In the genomic region with DNA sequence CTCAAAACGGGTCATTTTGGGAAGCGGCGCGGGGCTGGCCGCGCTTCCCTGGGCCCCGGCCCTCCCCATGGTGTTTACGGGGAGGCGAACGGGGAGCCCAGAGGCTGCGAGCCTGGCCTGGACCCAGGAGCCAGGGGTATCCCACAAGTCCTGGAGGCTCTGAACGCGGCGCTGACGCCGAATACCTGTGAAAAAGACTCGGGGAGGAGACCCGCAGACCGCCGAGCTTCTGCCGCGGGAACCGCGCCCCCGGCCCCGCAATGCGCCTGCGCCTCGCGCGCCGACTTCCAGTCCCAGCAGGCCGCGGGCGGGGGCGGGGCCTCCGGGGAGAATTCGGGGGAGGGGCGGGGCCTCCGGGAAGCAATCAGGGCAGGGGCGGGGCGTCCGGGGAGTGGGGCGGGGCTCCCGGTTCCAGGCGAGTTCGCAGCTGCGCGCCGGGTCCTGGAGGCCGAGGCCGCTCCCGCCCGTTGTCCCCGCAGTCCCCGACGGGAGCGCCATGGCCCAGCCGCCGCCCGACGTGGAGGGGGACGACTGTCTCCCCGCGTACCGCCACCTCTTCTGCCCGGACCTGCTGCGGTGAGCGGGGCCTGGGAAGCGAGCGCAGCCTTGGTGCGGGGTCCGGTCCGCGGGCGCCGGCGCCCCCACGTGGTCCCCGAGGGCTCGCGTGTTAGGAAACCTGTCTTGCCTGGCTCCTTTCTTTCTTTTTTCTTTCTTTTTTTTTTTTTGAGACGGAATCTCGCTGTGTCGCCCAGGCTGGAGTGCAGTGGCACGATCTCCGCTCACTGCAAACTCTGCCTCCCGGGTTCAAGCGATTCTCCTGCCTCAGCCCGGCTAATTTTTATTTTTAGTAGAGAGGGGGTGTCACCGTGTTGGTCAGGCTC, we compare ENCODE assay signal across 8 cellular contexts. TPM values are rescaled to one million over a fixed set of nuclear protein-coding genes. Genes with fewer than 3 reads are reported as not detected.
DNase-seq lines count a peak whose midpoint lies in the region; ATAC-seq, FAIRE-seq and TF ChIP-seq lines count a peak whose summit lies in the region.

A gene with protein sequence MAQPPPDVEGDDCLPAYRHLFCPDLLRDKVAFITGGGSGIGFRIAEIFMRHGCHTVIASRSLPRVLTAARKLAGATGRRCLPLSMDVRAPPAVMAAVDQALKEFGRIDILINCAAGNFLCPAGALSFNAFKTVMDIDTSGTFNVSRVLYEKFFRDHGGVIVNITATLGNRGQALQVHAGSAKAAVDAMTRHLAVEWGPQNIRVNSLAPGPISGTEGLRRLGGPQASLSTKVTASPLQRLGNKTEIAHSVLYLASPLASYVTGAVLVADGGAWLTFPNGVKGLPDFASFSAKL (plus strand): TSS at position 418 of the 881 bp plus-strand sequence. CDS start 79 bp downstream, at position 497.

- peaks cover 25% of the 10 kb centered on the region for H4K20me1 ChIP-seq in astrocyte (ENCODE audit: insufficient read depth, low read length)

- peak within 1 kb of the TSS; percentile 93 for H3K4me2 ChIP-seq in astrocyte (ENCODE audit: low read length)

- H3K27me3 ChIP-seq in astrocyte (ENCODE audit: insufficient read depth, low read length) (no peaks in the 10 kb centered on the region), aorta (ENCODE audit: control insufficient read depth in 1 of 2, insufficient read depth in 2 of 2, low read length in 1 of 2) (no peaks in the 10 kb centered on the region)

- H3K4me1 ChIP-seq in astrocyte (ENCODE audit: insufficient read depth, low read length) (peaks cover 8% of the 10 kb centered on the region), aorta (ENCODE audit: control insufficient read depth in 1 of 2, insufficient read depth in 2 of 2, low read length in 2 of 2) (no peaks in the 10 kb centered on the region)

- H3K4me3 ChIP-seq in GM12865 (ENCODE audit: low read depth, low read length) (peak within 1 kb of the TSS; percentile 95), astrocyte (ENCODE audit: insufficient read depth, low read depth, low read length) (peak within 1 kb of the TSS; percentile 78), aorta (ENCODE audit: low read length in 2 of 2) (peak within 1 kb of the TSS; percentile 15 to 58)

- H3K36me3 Mint-ChIP-seq in astrocyte (ENCODE audit: low read depth, unreplicated experiment), result peaks cover 2% of the 10 kb centered on the region

- H3K27ac Mint-ChIP-seq in astrocyte (ENCODE audit: unreplicated experiment), result peak within 1 kb of the TSS; percentile 86

- intact Hi-C loops in aorta (cut with DNase I), result no loop called here

- H3K36me3 ChIP-seq in astrocyte (ENCODE audit: insufficient read depth, low read length) (no peaks in the 10 kb centered on the region), aorta (ENCODE audit: control insufficient read depth in 1 of 2, insufficient read depth in 2 of 2, low read length in 1 of 2) (no peaks in the 10 kb centered on the region)

- H2AFZ ChIP-seq in astrocyte (ENCODE audit: low read depth, low read length), result peak within 1 kb of the TSS; percentile 98

- H3K4me3 Mint-ChIP-seq in astrocyte (ENCODE audit: unreplicated experiment), result peak within 1 kb of the TSS; percentile 87

- no peaks in the 10 kb centered on the region for H3K27me3 Mint-ChIP-seq in astrocyte (ENCODE audit: low read depth, unreplicated experiment)

- DNase-seq in GM12865 (ENCODE audit: low read depth) (peak; percentile 96), NCI-H1417 (lab: John Stamatoyannopoulos, UW) (peak; percentile 88 to 97 (median 93)), T-helper 22 cell (ENCODE audit: low read depth) (peak; percentile 94), astrocyte (ENCODE audit: low read depth) (peak; percentile 65), hepatic stellate cell (ENCODE audit: low spot score) (peak; percentile 97), retina (peak; percentile 95), aorta (peak; percentile 97 to 100)

- H3K4me1 Mint-ChIP-seq in astrocyte (ENCODE audit: low read depth, unreplicated experiment), result no peaks in the 10 kb centered on the region

- ATAC-seq in HG02610 (IDR thresholded peaks at IDR 0.05; ENCODE audit: unreplicated experiment) (peak; percentile 53), aorta (ENCODE audit: low FRiP score) (peak; percentile 95)

- FAIRE-seq in astrocyte (lab: Jason Lieb, UNC), result no peak

- WGBS in aorta, 2 donors, result 1% methylated on average over 59 to 91 of the region's 91 CpGs

- no peaks in the 10 kb centered on the region for H3K9me3 ChIP-seq in astrocyte (ENCODE audit: insufficient read depth, low read depth, low read length)
- H3K9me3 ChIP-seq in aorta (ENCODE audit: control insufficient read depth, low read length), result no peaks in the 10 kb centered on the region

- TF ChIP-seq CTCF in GM12865 (IDR thresholded peaks at IDR 0.05; ENCODE audit: insufficient read depth, low read depth, low read length, missing control alignments) (peak; percentile 56), astrocyte (IDR thresholded peaks at IDR 0.05; ENCODE audit: insufficient read depth, low read depth, low read length) (no peak)

- no peaks in the 10 kb centered on the region for H3K9me3 Mint-ChIP-seq in astrocyte (ENCODE audit: unreplicated experiment)

- H3K79me2 ChIP-seq in astrocyte (ENCODE audit: insufficient read depth, low read length), result peaks cover 9% of the 10 kb centered on the region

- H3K27ac ChIP-seq in astrocyte (ENCODE audit: low read depth, low read length) (peak within 1 kb of the TSS; percentile 75), aorta (ENCODE audit: low read depth in 1 of 2, low read length in 2 of 2) (peak within 1 kb of the TSS in 1 of 2 donors; percentile 8)

- peak within 1 kb of the TSS; percentile 87 for H3K9ac ChIP-seq in astrocyte (ENCODE audit: low read length)

RNA-seq across cellular contexts. Expression of the gene that starts here (rescaled TPM):
- total RNA-seq in astrocyte, result 13.4 and 17.4 TPM in 2 replicates
- total RNA-seq in aorta, result 10 to 100 TPM; 10.9 to 15.9 TPM
- 10 to 100 TPM; 16.2 to 21.8 TPM for polyA plus RNA-seq in aorta

Comparison
In these comparisons a context has a peak if more than half of its experiments do, and no peak if none do; other contexts are left out.
1. H3K4me3 ChIP-seq: peak in every context shown above with its lines; median percentile 95 in GM12865; 78 in astrocyte; 36 in aorta.